In genomic region chr15:63234479-63234878, GRCh38 we compare ENCODE assay signal across 8 cellular contexts. TPM values are rescaled to one million over a fixed set of nuclear protein-coding genes. Genes with fewer than 3 reads are reported as not detected.
A peak's percentile ranks its signal among the peaks of the same experiment; 100 is the strongest.
DNase-seq lines count a peak whose midpoint lies in the region; ATAC-seq and TF ChIP-seq lines count a peak whose summit lies in the region.

No MANE protein-coding gene starts in this region.

- H3K9ac ChIP-seq in BLaER1 = no peak overlapping the region
- H3K9ac ChIP-seq in H9 (ENCODE audit: extremely low read depth, insufficient read length, low read length) = no peak overlapping the region

- no peak overlapping the region for H2AK5ac ChIP-seq in H9 (ENCODE audit: insufficient read length, low read length)

- no peaks in the 10 kb centered on the region for H3K27me3 Mint-ChIP-seq in H9 (ENCODE audit: low read depth)

- no peak overlapping the region for H4K8ac ChIP-seq in H9 (replicated peaks; ENCODE audit: insufficient read length, low read depth, low read length)

- H2BK15ac ChIP-seq in H9 (ENCODE audit: low read depth, low read length) = no peak overlapping the region

- H4K91ac ChIP-seq in H9 (ENCODE audit: insufficient read length, low read depth, low read length) = no peak overlapping the region

- H2BK12ac ChIP-seq in H9 (ENCODE audit: insufficient read length, low read depth, low read length) = no peak overlapping the region

- no peak overlapping the region for H3K4me3 ChIP-seq in BLaER1
- no peak overlapping the region for H3K4me3 ChIP-seq in gastroesophageal sphincter
- no peak overlapping the region for H3K4me3 ChIP-seq in ovary

- H3K36me3 ChIP-seq in BLaER1 (peaks cover 16% of the 10 kb centered on the region; the same call in 1 of the 2 replicates), gastroesophageal sphincter (no peaks in the 10 kb centered on the region), ovary (no peaks in the 10 kb centered on the region)

- H3K9me3 ChIP-seq in BLaER1 (peaks cover 11% of the 10 kb centered on the region), gastroesophageal sphincter (no peaks in the 10 kb centered on the region), ovary (no peaks in the 10 kb centered on the region), H9 (ENCODE audit: control insufficient read depth, low read depth, low read length) (no peaks in the 10 kb centered on the region)

- H3K4me2 ChIP-seq in BLaER1 = peak overlapping the region; percentile 70
- no peak overlapping the region for H3K4me2 ChIP-seq in H9 (ENCODE audit: insufficient read depth, insufficient read length, low read length)

- TF ChIP-seq CTCF in gastroesophageal sphincter (IDR thresholded peaks at IDR 0.05) (no peak), ovary (IDR thresholded peaks at IDR 0.05) (no peak), H9 (conservative IDR thresholded peaks at IDR 0.05) (no peak)

- H3T11ph ChIP-seq in H9 (ENCODE audit: low read length) = no peak overlapping the region

- H3K4me1 Mint-ChIP-seq in H9 = peaks cover 13 to 20% of the 10 kb centered on the region in 2 experiments; a peak in 3 of 4 replicates

- H3K79me2 ChIP-seq in H9 (ENCODE audit: insufficient read depth, low read length) = no peaks in the 10 kb centered on the region

- H3K56ac ChIP-seq in H9 (ENCODE audit: insufficient read length, low read depth, low read length) = no peak overlapping the region

- no peak overlapping the region for H2AFZ ChIP-seq in H9 (ENCODE audit: low read length)

- H4K5ac ChIP-seq in H9 (ENCODE audit: insufficient read length, low read depth, low read length) = no peak overlapping the region

- peaks cover 2% of the 10 kb centered on the region for H3K79me1 ChIP-seq in H9 (ENCODE audit: insufficient read depth, low read depth, low read length, poor library complexity, severe bottlenecking)

- ATAC-seq in gastroesophageal sphincter = peak; percentile 68
- ATAC-seq in HG03469 (IDR thresholded peaks at IDR 0.05; ENCODE audit: unreplicated experiment) = no peak

- H2BK5ac ChIP-seq in H9 (ENCODE audit: insufficient read length, low read length) = no peak overlapping the region

- H3K23ac ChIP-seq in H9 (ENCODE audit: insufficient read length, low read depth, low read length) = no peak overlapping the region

- no peak for TF ChIP-seq POLR2A in gastroesophageal sphincter (IDR thresholded peaks at IDR 0.05)
- TF ChIP-seq POLR2A in ovary (IDR thresholded peaks at IDR 0.05) = no peak

- no peak overlapping the region for H3K27ac Mint-ChIP-seq in H9

- no peak overlapping the region for H3K18ac ChIP-seq in H9 (ENCODE audit: insufficient read length, low read depth, low read length)

- TF ChIP-seq EP300 in gastroesophageal sphincter (IDR thresholded peaks at IDR 0.05) = no peak
- TF ChIP-seq EP300 in ovary (IDR thresholded peaks at IDR 0.05) = no peak

- WGBS in gastroesophageal sphincter (ENCODE audit: low coverage in 1 of 2), 2 donors = 0% methylated on average over 2 of the region's 5 CpGs; no CpG with 5 or more reads in 1 of the 2 donors
- WGBS in ovary, 3 donors = 49 to 53% (median 53%) methylated on average over 5 of the region's 5 CpGs
- WGBS in H9 (ENCODE audit: extremely low coverage, insufficient read length, low lambda C conversion rate) = no CpG with 5 or more reads among the region's 5 CpGs

- H2BK120ac ChIP-seq in H9 (ENCODE audit: low read depth, low read length, poor library complexity, severe bottlenecking) = no peak overlapping the region

- no peaks in the 10 kb centered on the region for H3K27me3 ChIP-seq in BLaER1
- H3K27me3 ChIP-seq in gastroesophageal sphincter = no peaks in the 10 kb centered on the region
- no peaks in the 10 kb centered on the region for H3K27me3 ChIP-seq in ovary
- no peaks in the 10 kb centered on the region for H3K27me3 ChIP-seq in H9 (ENCODE audit: insufficient read depth, low read length)

- H3K23me2 ChIP-seq in H9 (ENCODE audit: insufficient read length, low read depth, low read length, poor library complexity, severe bottlenecking) = no peaks in the 10 kb centered on the region

- H3K4me3 Mint-ChIP-seq in H9 = no peak overlapping the region

- H3K14ac ChIP-seq in H9 (ENCODE audit: insufficient read depth, low read length) = no peak overlapping the region

- intact Hi-C loops in ovary (cut with DNase I) = no loop called here

- in situ Hi-C loops in SK-MEL-5 (cut with HindIII; ENCODE audit: low pct_unique_long_range_greater_than_20kb, low sequenced_read_pairs) = no loop called here

- H3K4me1 ChIP-seq in BLaER1 (peaks cover 53% of the 10 kb centered on the region), gastroesophageal sphincter (peaks cover 11 to 67% (median 28%) of the 10 kb centered on the region in 3 donors), ovary (ENCODE audit: insufficient read depth) (peaks cover 14% of the 10 kb centered on the region), H9 (ENCODE audit: insufficient read depth, low read length) (no peaks in the 10 kb centered on the region)

- peaks cover 0 to 5% (median 3%) of the 10 kb centered on the region in 3 experiments; a peak in 4 of 7 replicates for H3K36me3 Mint-ChIP-seq in H9 (ENCODE audit: insufficient read depth in 1 of 3, low read depth in 3 of 3)

- peaks cover 0 to 4% of the 10 kb centered on the region in 2 experiments; a peak in 1 of 5 replicates for H3K9me3 Mint-ChIP-seq in H9

- DNase-seq in SK-MEL-5 (ENCODE audit: low read depth, low spot score) (peak; percentile 77), ovary (peak in 3 of 5 donors; percentile 30 to 46 (median 43)), H9 (no peak), epidermal melanocyte (ENCODE audit: insufficient read length, low spot score) (no peak), NCI-H82 treated with DMSO at 0.1 percent for 48 hours (lab: John Stamatoyannopoulos, UW; ENCODE audit: unreplicated experiment) (no peak)

- no peak overlapping the region for H2BK20ac ChIP-seq in H9 (ENCODE audit: low read depth, low read length, poor library complexity, severe bottlenecking)

- no peak overlapping the region for H3K4ac ChIP-seq in H9 (ENCODE audit: low read depth, low read length)

- H4K20me1 ChIP-seq in BLaER1 (peaks cover 14% of the 10 kb centered on the region; the same call in 1 of the 2 replicates), H9 (ENCODE audit: control insufficient read depth, insufficient read depth, insufficient read length) (no peaks in the 10 kb centered on the region)

- H3K27ac ChIP-seq in BLaER1 (peak overlapping the region; percentile 23; the same call in 1 of the 2 replicates), gastroesophageal sphincter (peak overlapping the region; percentile 31 to 73 (median 69)), ovary (peak overlapping the region in 1 of 2 donors; percentile 48), H9 (ENCODE audit: insufficient read length, low read depth, low read length) (no peak overlapping the region)

RNA-seq across cellular contexts. Expression of gene APH1B, which starts 42.9 kb away (rescaled TPM):
- total RNA-seq in SK-MEL-5 (2014; rRNA removed; shearing (Covaris generic)) = 16.2 and 17.0 TPM in 2 replicates
- 7.5 and 10.5 TPM in 2 replicates for polyA plus RNA-seq in SK-MEL-5 (2015; cell fraction: cytosol; rRNA removed)
- 12.9 and 17.6 TPM in 2 replicates for polyA plus RNA-seq in SK-MEL-5 (2015; cell fraction: nucleus; rRNA removed)
- total RNA-seq in gastroesophageal sphincter (10 to 100 TPM in 2 of 4 donors, 1 to 10 TPM in 2; 8.1 to 18.7 (median 11.5) TPM), ovary (10 to 100 TPM; 13.2 to 25.2 (median 22.6) TPM), H9 (2021) (20.9 and 22.9 TPM in 2 replicates)
- polyA plus RNA-seq in ovary = 10 to 100 TPM in 1 of 2 donors, 1 to 10 TPM in 1; 9.1 to 20.0 TPM

RNA-seq across cellular contexts. Expression of gene RAB8B, which starts 45.1 kb away (rescaled TPM):
- total RNA-seq in SK-MEL-5 (2014; rRNA removed; shearing (Covaris generic)) = 26.2 and 28.6 TPM in 2 replicates
- 11.7 and 17.3 TPM in 2 replicates for polyA plus RNA-seq in SK-MEL-5 (2015; cell fraction: cytosol; rRNA removed)
- 13.3 and 18.6 TPM in 2 replicates for polyA plus RNA-seq in SK-MEL-5 (2015; cell fraction: nucleus; rRNA removed)
- total RNA-seq in gastroesophageal sphincter (10 to 100 TPM; 26.1 to 48.1 (median 33.0) TPM), ovary (10 to 100 TPM; 23.1 to 58.0 (median 48.5) TPM), H9 (2021) (32.2 and 33.8 TPM in 2 replicates)
- polyA plus RNA-seq in ovary = 10 to 100 TPM; 18.5 to 40.0 TPM

Comparison
In these comparisons a context has a peak if more than half of its experiments do, and no peak if none do; other contexts are left out.
1. DNase-seq: peak in SK-MEL-5 (single experiment) and ovary (3 of 5); none in H9 (single experiment), epidermal melanocyte (single experiment) and NCI-H82 treated with DMSO at 0.1 percent for 48 hours (single experiment).